ENCODE assay signal across 8 cellular contexts in genomic region chr11:62611705-62612365, GRCh38. TPM values are rescaled to one million over a fixed set of nuclear protein-coding genes. Genes with fewer than 3 reads are reported as not detected.
DNase-seq lines count a peak whose midpoint lies in the region; ATAC-seq and TF ChIP-seq lines count a peak whose summit lies in the region.

No MANE protein-coding gene starts in this region.

- no peaks in the 10 kb centered on the region for H3K9me3 Mint-ChIP-seq in CD4-positive, alpha-beta memory T cell

- CTCF ChIA-PET in CD4-positive, alpha-beta memory T cell (lab: Charles Lee; ENCODE audit: partially characterized antibody): interaction anchor here (0.9 to 5.8 kb wide), 13 partner anchors 9 to 216 kb away, joined by 3 to 47 read pairs (median 5); partner anchors contain the start of genes C11orf98, CSKMT, MTA2 and TUT1

- WGBS in right lobe of liver (ENCODE audit: insufficient coverage, low coverage, low lambda C conversion rate, missing lambda C conversion rate): 1% methylated on average over 20 of the region's 34 CpGs

- peak in 3 of 5 donors; percentile 23 to 78 (median 25) for DNase-seq in CD4-positive, alpha-beta memory T cell
- DNase-seq in HuH-7.5 (ENCODE audit: low spot score): peak; percentile 54
- DNase-seq in T1000 (lab: John Stamatoyannopoulos, UW): peak; percentile 20
- DNase-seq in right lobe of liver: peak in 1 of 3 donors; percentile 34
- peak; percentile 40 for DNase-seq in stimulated activated CD8-positive, alpha-beta memory T cell treated with anti-CD3 and anti-CD28 coated beads, Interleukin-4, amount 100 ng/mL, for 24 hours (ENCODE audit: low read depth)
- no peak for DNase-seq in activated gamma-delta T cell (lab: John Stamatoyannopoulos, UW)

- peaks cover 17 to 57% (median 40%) of the 10 kb centered on the region in 4 donors for H3K4me1 Mint-ChIP-seq in CD4-positive, alpha-beta memory T cell

- H3K27me3 ChIP-seq in CD4-positive, alpha-beta memory T cell (ENCODE audit: insufficient read depth, low read length): no peaks in the 10 kb centered on the region
- H3K27me3 ChIP-seq in right lobe of liver: no peaks in the 10 kb centered on the region

- H3K9me3 ChIP-seq in CD4-positive, alpha-beta memory T cell (ENCODE audit: control insufficient read depth in 1 of 2, low read length in 2 of 2): no peaks in the 10 kb centered on the region
- H3K9me3 ChIP-seq in right lobe of liver: no peaks in the 10 kb centered on the region

- H3K4me3 Mint-ChIP-seq in CD4-positive, alpha-beta memory T cell: peak overlapping the region; percentile 89 to 100 (median 96)

- peaks cover 59% of the 10 kb centered on the region for H3K4me1 ChIP-seq in CD4-positive, alpha-beta memory T cell (ENCODE audit: insufficient read depth, low read length)
- peaks cover 0 to 27% (median 9%) of the 10 kb centered on the region in 4 donors for H3K4me1 ChIP-seq in right lobe of liver

- H3K4me3 ChIP-seq in CD4-positive, alpha-beta memory T cell (ENCODE audit: low read length in 2 of 2): peak overlapping the region; percentile 73 to 93
- peak overlapping the region; percentile 67 to 80 (median 78) for H3K4me3 ChIP-seq in right lobe of liver

- ATAC-seq in GM19455 (IDR thresholded peaks at IDR 0.05; ENCODE audit: unreplicated experiment): peak; percentile 23
- ATAC-seq in right lobe of liver: no peak

- intact Hi-C loops in CD4-positive, alpha-beta memory T cell (cut with micrococcal nuclease): loop anchor here (1.0 to 2.0 kb wide), 6 partner anchors 10 to 251 kb away; partner anchors contain the start of genes C11orf98, CSKMT, GANAB and TUT1
- intact Hi-C loops in right lobe of liver (cut with DNase I): loop anchor here in 1 of 2 donors (10.0 kb wide), 1 partner anchor 63 kb away; the partner anchor contains the start of genes LBHD1, UBXN1 and UQCC3

- POLR2A ChIA-PET in CD4-positive, alpha-beta memory T cell (lab: Charles Lee; ENCODE audit: partially characterized antibody): interaction anchor here (0.6 to 10.8 kb wide), 20 partner anchors 10 to 244 kb away, joined by 3 to 142 read pairs (median 6); partner anchors contain the start of genes B3GAT3, BSCL2, C11orf98 and CSKMT

- peaks cover 10 to 40% of the 10 kb centered on the region in 2 donors for H3K36me3 Mint-ChIP-seq in CD4-positive, alpha-beta memory T cell

- no peak for TF ChIP-seq POLR2A in right lobe of liver (IDR thresholded peaks at IDR 0.05)

- peaks cover 37% of the 10 kb centered on the region for H3K36me3 ChIP-seq in CD4-positive, alpha-beta memory T cell (ENCODE audit: insufficient read depth, low read length)
- H3K36me3 ChIP-seq in right lobe of liver: no peaks in the 10 kb centered on the region

- H3K27me3 Mint-ChIP-seq in CD4-positive, alpha-beta memory T cell: no peaks in the 10 kb centered on the region

- TF ChIP-seq CTCF in right lobe of liver (IDR thresholded peaks at IDR 0.05): no peak

- peak overlapping the region; percentile 90 for H3K27ac ChIP-seq in CD4-positive, alpha-beta memory T cell (ENCODE audit: low read depth, low read length)
- peak overlapping the region; percentile 78 for H3K27ac ChIP-seq in cingulate gyrus (ENCODE audit: low read depth, low read length)
- H3K27ac ChIP-seq in right lobe of liver: peak overlapping the region; percentile 75 to 94 (median 90)

- H3K27ac Mint-ChIP-seq in CD4-positive, alpha-beta memory T cell: peak overlapping the region; percentile 94 to 98 (median 96)

RNA-seq across cellular contexts. Expression of gene EML3, which starts 0.7 kb away (rescaled TPM):
- 100 to 1,000 TPM; 192 to 201 TPM for total RNA-seq in CD4-positive, alpha-beta memory T cell
- polyA plus RNA-seq in CD4-positive, alpha-beta memory T cell: 10 to 100 TPM; 18.2 to 24.8 TPM
- 10 to 100 TPM; 19.1 to 36.4 (median 22.7) TPM for total RNA-seq in right lobe of liver

RNA-seq across cellular contexts. Expression of gene ROM1, which starts 1.2 kb away (rescaled TPM):
- total RNA-seq in CD4-positive, alpha-beta memory T cell: 1 to 10 TPM; 1.6 to 1.9 TPM
- polyA plus RNA-seq in CD4-positive, alpha-beta memory T cell: under 1 TPM; 0.98 to 1.00 TPM
- 1 to 10 TPM; 1.1 to 2.9 (median 1.2) TPM for total RNA-seq in right lobe of liver

RNA-seq across cellular contexts. Expression of gene B3GAT3, which starts 10.0 kb away (rescaled TPM):
- 10 to 100 TPM; 66.3 to 74.3 TPM for total RNA-seq in CD4-positive, alpha-beta memory T cell
- polyA plus RNA-seq in CD4-positive, alpha-beta memory T cell: 10 to 100 TPM; 37.9 to 48.4 TPM
- 10 to 100 TPM; 17.1 to 32.8 (median 23.4) TPM for total RNA-seq in right lobe of liver

RNA-seq across cellular contexts. Expression of gene MTA2, which starts 10.2 kb away (rescaled TPM):
- 100 to 1,000 TPM; 207 to 210 TPM for total RNA-seq in CD4-positive, alpha-beta memory T cell
- 10 to 100 TPM; 16.6 to 36.4 TPM for polyA plus RNA-seq in CD4-positive, alpha-beta memory T cell
- 10 to 100 TPM; 20.0 to 38.0 (median 31.8) TPM for total RNA-seq in right lobe of liver

RNA-seq across cellular contexts. Expression of gene TUT1, which starts 20.5 kb away (rescaled TPM):
- 10 to 100 TPM; 37.7 to 38.1 TPM for total RNA-seq in CD4-positive, alpha-beta memory T cell
- 10 to 100 TPM; 14.6 to 19.7 TPM for polyA plus RNA-seq in CD4-positive, alpha-beta memory T cell
- total RNA-seq in right lobe of liver: 10 to 100 TPM; 12.3 to 34.2 (median 21.1) TPM

Comparison
In these comparisons a context has a peak if more than half of its experiments do, and no peak if none do; other contexts are left out.
1. RNA of gene EML3, which starts 0.7 kb away (total RNA-seq): 192 to 201 TPM in CD4-positive, alpha-beta memory T cell; 19.1 to 36.4 TPM in right lobe of liver; every median in the first group is over 4 times any median in the second.
2. Peak in every context shown above with its lines, with median percentiles within 50 percentile points of each other: H3K27ac ChIP-seq.